In genomic region chr2:201432038-201432437, GRCh38 we compare ENCODE assay signal across 8 cellular contexts. TPM values are rescaled to one million over a fixed set of nuclear protein-coding genes. Genes with fewer than 3 reads are reported as not detected.
DNase-seq lines count a peak whose midpoint lies in the region; ATAC-seq lines count a peak whose summit lies in the region.

No MANE protein-coding gene starts in this region.

- no peak for DNase-seq in activated CD4-positive, CD25-positive, alpha-beta regulatory T cell treated with anti-CD3 and anti-CD28 coated beads, Interleukin-2, amount 50 U/mL, for 72 hours
- no peak for DNase-seq in activated naive CD8-positive, alpha-beta T cell treated with anti-CD3 and anti-CD28 coated beads for 36 hours
- no peak for DNase-seq in right cardiac atrium
- DNase-seq in T1000 (lab: John Stamatoyannopoulos, UW) = no peak
- no peak for DNase-seq in NCI-H2107 (lab: John Stamatoyannopoulos, UW)

- ATAC-seq in activated CD4-positive, CD25-positive, alpha-beta regulatory T cell treated with anti-CD3 and anti-CD28 coated beads, Interleukin-2, amount 50 U/mL, for 24 hours = peak; percentile 96 to 97
- ATAC-seq in right cardiac atrium (peak; percentile 61 to 83), HG03378 (IDR thresholded peaks at IDR 0.05; ENCODE audit: unreplicated experiment) (no peak)

- peak overlapping the region; percentile 74 for H3K27ac Mint-ChIP-seq in activated naive CD8-positive, alpha-beta T cell treated with anti-CD3 and anti-CD28 coated beads for 36 hours

- intact Hi-C loops in right cardiac atrium (cut with DNase I) = no loop called here

- no peaks in the 10 kb centered on the region for H3K36me3 ChIP-seq in thymus (ENCODE audit: control insufficient read depth, insufficient read depth)

- no peaks in the 10 kb centered on the region for H3K27me3 Mint-ChIP-seq in activated naive CD8-positive, alpha-beta T cell treated with anti-CD3 and anti-CD28 coated beads for 36 hours

- no peak overlapping the region for H3K4me3 ChIP-seq in right cardiac atrium (ENCODE audit: low read length)
- H3K4me3 ChIP-seq in thymus (ENCODE audit: low read length) = no peak overlapping the region

- H3K4me3 Mint-ChIP-seq in activated naive CD8-positive, alpha-beta T cell treated with anti-CD3 and anti-CD28 coated beads for 36 hours = peak overlapping the region; percentile 3

- no peaks in the 10 kb centered on the region for H3K27me3 ChIP-seq in right cardiac atrium (ENCODE audit: control insufficient read depth, insufficient read depth)
- H3K27me3 ChIP-seq in thymus (ENCODE audit: control insufficient read depth, insufficient read depth) = no peaks in the 10 kb centered on the region

- H3K9me3 ChIP-seq in right cardiac atrium (ENCODE audit: control insufficient read depth, low read length) = no peaks in the 10 kb centered on the region
- no peaks in the 10 kb centered on the region for H3K9me3 ChIP-seq in thymus (ENCODE audit: control insufficient read depth)

- H3K27ac ChIP-seq in right cardiac atrium (ENCODE audit: low read length) (no peak overlapping the region), thymus (ENCODE audit: low read depth) (peak overlapping the region; percentile 65)

- peaks cover 28% of the 10 kb centered on the region for H3K36me3 Mint-ChIP-seq in activated naive CD8-positive, alpha-beta T cell treated with anti-CD3 and anti-CD28 coated beads for 36 hours

- H3K4me1 ChIP-seq in right cardiac atrium (ENCODE audit: control insufficient read depth, insufficient read depth, low read length) = peaks cover 4% of the 10 kb centered on the region
- peaks cover 2% of the 10 kb centered on the region for H3K4me1 ChIP-seq in thymus (ENCODE audit: control insufficient read depth, insufficient read depth, low read length)

- H3K4me1 Mint-ChIP-seq in activated naive CD8-positive, alpha-beta T cell treated with anti-CD3 and anti-CD28 coated beads for 36 hours = peaks cover 24% of the 10 kb centered on the region

- WGBS in right cardiac atrium = 17% methylated on average over 4 of the region's 4 CpGs
- 51% methylated on average over 4 of the region's 4 CpGs for WGBS in thymus

- H3K9me3 Mint-ChIP-seq in activated naive CD8-positive, alpha-beta T cell treated with anti-CD3 and anti-CD28 coated beads for 36 hours = peaks cover 12% of the 10 kb centered on the region

RNA-seq across cellular contexts. Expression of gene TRAK2, which starts 19.2 kb away (rescaled TPM):
- total RNA-seq in activated naive CD8-positive, alpha-beta T cell treated with anti-CD3 and anti-CD28 coated beads for 36 hours = 10 to 100 TPM; 21.2 to 24.6 TPM
- 100 to 1,000 TPM in 3 of 4 donors, 10 to 100 TPM in 1; 98.2 to 141 (median 134) TPM for total RNA-seq in right cardiac atrium
- polyA plus RNA-seq in right cardiac atrium (37.6 TPM), thymus (13.8 TPM)

RNA-seq across cellular contexts. Expression of gene STRADB, which starts 19.5 kb away (rescaled TPM):
- 10 to 100 TPM; 22.4 to 23.2 TPM for total RNA-seq in activated naive CD8-positive, alpha-beta T cell treated with anti-CD3 and anti-CD28 coated beads for 36 hours
- total RNA-seq in right cardiac atrium = 10 to 100 TPM; 35.4 to 51.3 (median 43.4) TPM
- polyA plus RNA-seq in right cardiac atrium (46.9 TPM), thymus (21.3 TPM)
